1 cellular context compared by ENCODE assay signal in genomic region chr14:100677152-100677924, GRCh38.
TF ChIP-seq lines count a peak whose summit lies in the region.

No MANE protein-coding gene starts in this region.

TF ChIP-seq in endothelial cell of umbilical vein, 7 proteins besides CTCF, POLR2A, EP300 and RAD21:
- TF ChIP-seq GATA2 (IDR thresholded peaks at IDR 0.05; ENCODE audit: insufficient read depth, insufficient read length, low read depth, low read length), result no peak
- no peak for TF ChIP-seq FOS (IDR thresholded peaks at IDR 0.05; ENCODE audit: borderline replicate concordance, insufficient read depth, low read length)
- no peak for TF ChIP-seq EZH2 (IDR thresholded peaks at IDR 0.05; ENCODE audit: borderline replicate concordance, low read depth, low read length, severe bottlenecking)
- TF ChIP-seq, protein P1, sequence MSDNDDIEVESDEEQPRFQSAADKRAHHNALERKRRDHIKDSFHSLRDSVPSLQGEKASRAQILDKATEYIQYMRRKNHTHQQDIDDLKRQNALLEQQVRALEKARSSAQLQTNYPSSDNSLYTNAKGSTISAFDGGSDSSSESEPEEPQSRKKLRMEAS (IDR thresholded peaks at IDR 0.05; ENCODE audit: insufficient read depth, insufficient read length), result no peak
- no peak for TF ChIP-seq POLR2AphosphoS5 (IDR thresholded peaks at IDR 0.05; ENCODE audit: insufficient read depth, low read depth, low read length)
- no peak for TF ChIP-seq MYC (IDR thresholded peaks at IDR 0.05; ENCODE audit: low read depth, low read length)
- TF ChIP-seq JUN (IDR thresholded peaks at IDR 0.05; ENCODE audit: borderline replicate concordance, insufficient read depth, insufficient read length, low read depth), result no peak
